ENCODE assay signal across 22 cellular contexts in the genomic region with DNA sequence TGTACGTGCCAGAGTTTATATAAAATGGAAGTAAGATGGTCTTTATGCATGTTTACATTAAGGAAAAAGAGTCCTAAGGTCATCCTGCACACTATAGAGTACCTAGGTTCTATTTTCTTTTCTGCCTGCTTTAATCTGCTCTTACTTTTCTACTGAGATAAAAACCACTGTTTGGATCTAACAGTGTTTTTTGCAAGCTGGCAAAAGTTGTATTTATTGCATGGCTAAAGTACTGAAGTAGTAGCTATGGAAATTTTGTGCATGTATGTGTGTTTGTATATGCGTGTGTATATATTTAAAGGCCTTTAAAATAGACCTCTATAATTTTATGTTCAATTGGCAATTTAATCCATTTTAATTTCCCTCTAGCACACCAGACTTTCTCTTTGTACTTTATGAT.
DNase-seq lines count a peak whose midpoint lies in the region; ATAC-seq, FAIRE-seq and TF ChIP-seq lines count a peak whose summit lies in the region.
"Had no signal": no experiment of that assay in that cellular context is flagged by ENCODE, and none has a peak within 500 bp of the region (broad histone marks: within the 10 kb centered on the region; RNA-seq: fewer than 3 reads in every experiment).

No MANE protein-coding gene starts in this region.

- FAIRE-seq in HepG2 (lab: Jason Lieb, UNC) (no peak), K562 (lab: Jason Lieb, UNC) (no peak)
- FAIRE-seq: D721Med, GM12878, GM12892, GM19239 had no signal

- POLR2A ChIA-PET in HepG2 (lab: Yijun Ruan, JAX) (no interaction called here), K562 (lab: Yijun Ruan, JAX) (interaction anchor here (1.4 kb wide), 1 partner anchor 11 kb away, joined by 4 read pairs; no protein-coding TSS in a partner anchor)

- CTCF ChIA-PET in HepG2 (lab: Yijun Ruan, JAX; ENCODE audit: low intra/inter-chr PET ratio, low total read pairs), result no interaction called here
- CTCF ChIA-PET in K562 (lab: Yijun Ruan, JAX; ENCODE audit: low intra/inter-chr PET ratio), result no interaction called here

- H3K4me1 ChIP-seq in HepG2 (ENCODE audit: insufficient read depth, low read length), result no peaks in the 10 kb centered on the region
- H3K4me1 ChIP-seq in right lobe of liver, result no peaks in the 10 kb centered on the region
- no peaks in the 10 kb centered on the region for H3K4me1 ChIP-seq in K562 (replicated peaks in 1 of 2; ENCODE audit: control insufficient read depth in 2 of 2, insufficient read depth in 2 of 2, low read length in 2 of 2)
- H3K4me1 ChIP-seq: BE2C, BLaER1, Caco-2 had no signal

- H3K79me2 ChIP-seq in HepG2 (ENCODE audit: insufficient read depth, low read length), result no peaks in the 10 kb centered on the region
- H3K79me2 ChIP-seq in K562 (ENCODE audit: control insufficient read depth, insufficient read depth, low read length), result no peaks in the 10 kb centered on the region

- TF ChIP-seq CTCF in HepG2 (CRISPR knock-in tag; IDR thresholded peaks at IDR 0.05), result no peak
- TF ChIP-seq CTCF in right lobe of liver (IDR thresholded peaks at IDR 0.05), result no peak
- no peak for TF ChIP-seq CTCF in K562 (IDR thresholded peaks at IDR 0.05 in 2 of 3, conservative IDR thresholded peaks at IDR 0.05 in 1 of 3; ENCODE audit: insufficient read depth in 2 of 3, low read depth in 1 of 3, low read length in 3 of 3)

- intact Hi-C loops in HepG2 (cut with micrococcal nuclease; ENCODE audit: unreplicated experiment), result no loop called here
- intact Hi-C loops in right lobe of liver (cut with DNase I), result no loop called here
- intact Hi-C loops in K562 (cut with micrococcal nuclease), result no loop called here
- intact Hi-C loops in left colon (cut with DNase I, micrococcal nuclease), result no loop called here

- H3K9ac ChIP-seq in HepG2 (ENCODE audit: insufficient read depth, low read depth, low read length) (no peak overlapping the region), K562 (ENCODE audit: insufficient read depth in 1 of 2, low read depth in 2 of 2, low read length in 2 of 2) (no peak overlapping the region)
- H3K9ac ChIP-seq: BLaER1 had no signal

- H3K27ac ChIP-seq in HepG2 (ENCODE audit: extremely low read length, insufficient read depth, low read length), result no peak overlapping the region
- no peak overlapping the region for H3K27ac ChIP-seq in right lobe of liver
- H3K27ac ChIP-seq in K562 (ENCODE audit: extremely low read depth, low read depth, low read length), result no peak overlapping the region
- H3K27ac ChIP-seq: 22Rv1, BLaER1 had no signal

- H3K9me3 ChIP-seq in HepG2 (ENCODE audit: low read length) (no peaks in the 10 kb centered on the region), right lobe of liver (peaks cover 0 to 8% (median 0%) of the 10 kb centered on the region in 4 donors), K562 (replicated peaks; ENCODE audit: control insufficient read depth, insufficient read depth, low read depth, low read length) (no peaks in the 10 kb centered on the region)
- H3K9me3 ChIP-seq: BE2C had no signal

- H3K9me1 ChIP-seq in K562 (ENCODE audit: control insufficient read depth, insufficient read depth, low read length), result no peaks in the 10 kb centered on the region

- DNase-seq in HepG2 (ENCODE audit: low spot score), result no peak
- no peak for DNase-seq in right lobe of liver
- no peak for DNase-seq in K562 (ENCODE audit: extremely low read depth in 1 of 4, low spot score in 3 of 4)
- DNase-seq in left colon, result no peak
- no peak for DNase-seq in NCI-H748 (lab: John Stamatoyannopoulos, UW; ENCODE audit: unreplicated experiment)
- DNase-seq: ACHN; BE2C; C1 segment of cervical spinal cord; Caco-2; Calu3; CD4-positive, alpha-beta memory T cell; CD4-positive, CD25-positive, alpha-beta regulatory T cell; DND-41; EL; GDM1 had no signal

- H4K20me1 ChIP-seq in HepG2 (ENCODE audit: insufficient read depth, low read length), result no peaks in the 10 kb centered on the region
- H4K20me1 ChIP-seq in K562 (replicated peaks; ENCODE audit: control insufficient read depth, insufficient read depth, low read length), result no peaks in the 10 kb centered on the region
- H4K20me1 ChIP-seq: BLaER1 had no signal

- TF ChIP-seq EP300 in HepG2 (IDR thresholded peaks at IDR 0.05; ENCODE audit: low read depth in 2 of 2, low read length in 2 of 2), result no peak
- no peak for TF ChIP-seq EP300 in HepG2 (CRISPR knock-in tag; IDR thresholded peaks at IDR 0.05; ENCODE audit: borderline replicate concordance)
- no peak for TF ChIP-seq EP300 in K562 (IDR thresholded peaks at IDR 0.05; ENCODE audit: low read length)

- H2AFZ ChIP-seq in HepG2 (ENCODE audit: low read length) (no peak overlapping the region), K562 (ENCODE audit: low read depth, low read length) (no peak overlapping the region)

- BruUV-seq in HepG2 (replicated peaks; lab: Mats Ljungman, UMichigan) (no TSS peak), K562 (replicated peaks; lab: Mats Ljungman, UMichigan) (no TSS peak)

- H3K4me3 ChIP-seq in HepG2 (replicated peaks in 1 of 3; ENCODE audit: insufficient read depth in 1 of 3, low read depth in 2 of 3, low read length in 3 of 3) (no peak overlapping the region), right lobe of liver (no peak overlapping the region), K562 (no peak overlapping the region)
- H3K4me3 ChIP-seq: BLaER1, GM12878 had no signal

- ATAC-seq in HepG2 (no peak), right lobe of liver (no peak), K562 (no peak), left colon (peak; percentile 64), HG03045 (IDR thresholded peaks at IDR 0.05; ENCODE audit: unreplicated experiment) (no peak)
- ATAC-seq: GM12878 had no signal

- 43% methylated on average over 2 of the region's 2 CpGs for WGBS in HepG2 (ENCODE audit: low lambda C conversion rate)
- 78% methylated on average over 2 of the region's 2 CpGs for WGBS in right lobe of liver (ENCODE audit: insufficient coverage, low coverage, low lambda C conversion rate, missing lambda C conversion rate)
- 0% methylated on average over 2 of the region's 2 CpGs for WGBS in K562 (ENCODE audit: insufficient coverage, low coverage, missing lambda C conversion rate)

- TF ChIP-seq POLR2A in HepG2 (IDR thresholded peaks at IDR 0.05; ENCODE audit: insufficient read depth in 1 of 2, low read depth in 2 of 2, low read length in 2 of 2), result no peak
- no peak for TF ChIP-seq POLR2A in right lobe of liver (IDR thresholded peaks at IDR 0.05)
- TF ChIP-seq POLR2A in K562 (conservative IDR thresholded peaks at IDR 0.05), result no peak

- H3K4me2 ChIP-seq in HepG2 (ENCODE audit: low read depth, low read length) (no peak overlapping the region), K562 (ENCODE audit: insufficient read depth, low read length) (no peak overlapping the region)
- H3K4me2 ChIP-seq: BLaER1 had no signal

- TF ChIP-seq RAD21 in HepG2 (CRISPR knock-in tag; IDR thresholded peaks at IDR 0.05), result no peak
- TF ChIP-seq RAD21 in K562 (CRISPR knock-in tag; conservative IDR thresholded peaks at IDR 0.05 in 1 of 2, IDR thresholded peaks at IDR 0.05 in 1 of 2), result no peak

- H3K27me3 ChIP-seq in HepG2 (ENCODE audit: control insufficient read depth in 1 of 2, insufficient read depth in 2 of 2, low read length in 2 of 2) (no peaks in the 10 kb centered on the region), right lobe of liver (no peaks in the 10 kb centered on the region), K562 (ENCODE audit: control insufficient read depth in 2 of 2, insufficient read depth in 2 of 2, low read length in 2 of 2) (peaks cover 5 to 6% of the 10 kb centered on the region in 2 experiments; a peak in 3 of 5 replicates)
- H3K27me3 ChIP-seq: BLaER1 had no signal

- in situ Hi-C loops in HepG2 (cut with HindIII; ENCODE audit: extremely low pct_ligation_motif_present, low pct_unique_long_range_greater_than_20kb) (no loop called here), K562 (cut with MboI) (no loop called here)

- no peaks in the 10 kb centered on the region for H3K36me3 ChIP-seq in HepG2 (replicated peaks in 1 of 2; ENCODE audit: control insufficient read depth in 1 of 2, insufficient read depth in 2 of 2, low read length in 2 of 2)
- H3K36me3 ChIP-seq in right lobe of liver, result no peaks in the 10 kb centered on the region
- no peaks in the 10 kb centered on the region for H3K36me3 ChIP-seq in K562 (ENCODE audit: control insufficient read depth, insufficient read depth, low read length)
- H3K36me3 ChIP-seq: BE2C, BLaER1 had no signal

TF ChIP-seq in HepG2, 621 proteins besides CTCF, POLR2A, EP300 and RAD21:
- TF ChIP-seq MAFF (IDR thresholded peaks at IDR 0.05; ENCODE audit: low read depth, low read length) (peak; percentile 65), MAFK (conservative IDR thresholded peaks at IDR 0.05 in 1 of 2, IDR thresholded peaks at IDR 0.05 in 1 of 2; ENCODE audit: low read length in 2 of 2) (peak; percentile 69 to 76; a peak in 3 of 4 replicates), GATAD2A (CRISPR knock-in tag; IDR thresholded peaks at IDR 0.05) (no peak)
